Comparison of ENCODE assay signal across 8 cellular contexts in genomic region chr1:9787702-9788101, GRCh38. TPM values are rescaled to one million over a fixed set of nuclear protein-coding genes. Genes with fewer than 3 reads are reported as not detected.
A peak's percentile ranks its signal among the peaks of the same experiment; 100 is the strongest.
DNase-seq lines count a peak whose midpoint lies in the region; ATAC-seq lines count a peak whose summit lies in the region.

No MANE protein-coding gene starts in this region.

- H3K9me3 ChIP-seq in MG63, result no peaks in the 10 kb centered on the region

- ATAC-seq in GM19351 (IDR thresholded peaks at IDR 0.05; ENCODE audit: unreplicated experiment), result peak; percentile 79
- ATAC-seq in HG03457 (IDR thresholded peaks at IDR 0.05; ENCODE audit: unreplicated experiment), result no peak

- peak; percentile 87 for DNase-seq in MV-4-11 (lab: John Stamatoyannopoulos, UW)
- DNase-seq in activated T-helper 1 cell treated with Interleukin-2 at 50 U/mL for 16 hours (ENCODE audit: low read depth), result peak; percentile 4
- peak; percentile 28 to 35 for DNase-seq in stimulated activated CD8-positive, alpha-beta memory T cell treated with anti-CD3 and anti-CD28 coated beads, Interleukin-2, amount 100 ng/mL, for 48 hours (ENCODE audit: low read depth in 2 of 2)
- DNase-seq in MG63, result no peak
- DNase-seq in NCI-H446 (lab: John Stamatoyannopoulos, UW), result no peak
- DNase-seq in Ammon's horn (ENCODE audit: low spot score), result no peak

- H3K36me3 ChIP-seq in MG63, result no peaks in the 10 kb centered on the region

- H3K27me3 ChIP-seq in MG63, result no peaks in the 10 kb centered on the region

- no peak overlapping the region for H3K4me3 ChIP-seq in MG63

RNA-seq across cellular contexts. Expression of gene CLSTN1, which starts 36.1 kb away (rescaled TPM):
- total RNA-seq in MG63 (2014; rRNA removed; shearing (Covaris generic); ENCODE audit: low replicate concordance), result 31.7 and 43.6 TPM in 2 replicates

Comparison
In these comparisons a context has a peak if more than half of its experiments do, and no peak if none do; other contexts are left out.
1. DNase-seq: peak in MV-4-11 (single experiment), activated T-helper 1 cell treated with Interleukin-2 at 50 U/mL for 16 hours (single experiment) and stimulated activated CD8-positive, alpha-beta memory T cell treated with anti-CD3 and anti-CD28 coated beads, Interleukin-2, amount 100 ng/mL, for 48 hours (2 of 2); none in MG63 (single experiment), NCI-H446 (0 of 2) and Ammon's horn (single experiment).